1 cellular context compared by ENCODE assay signal in genomic region chr4:146643812-146644401, GRCh38.
TF ChIP-seq lines count a peak whose summit lies in the region.

No MANE protein-coding gene starts in this region.

TF ChIP-seq in H1, 55 proteins besides CTCF, POLR2A, EP300 and RAD21:
- TF ChIP-seq TEAD4 (IDR thresholded peaks at IDR 0.05; ENCODE audit: low read depth, low read length) (no peak), RXRA (IDR thresholded peaks at IDR 0.05; ENCODE audit: insufficient read depth, low read depth, low read length) (no peak), MAX (IDR thresholded peaks at IDR 0.05) (no peak), TBP (IDR thresholded peaks at IDR 0.05; ENCODE audit: low read depth, low read length) (no peak), CHD2 (IDR thresholded peaks at IDR 0.05; ENCODE audit: low read length) (no peak), SIN3A (conservative IDR thresholded peaks at IDR 0.05 in 1 of 2, IDR thresholded peaks at IDR 0.05 in 1 of 2; ENCODE audit: low read depth in 1 of 2, low read length in 2 of 2) (0 out of 4 replicates have a peak, but pooled peaks have one; percentile 25 to 55), POU5F1 (IDR thresholded peaks at IDR 0.05; ENCODE audit: low read depth, low read length) (no peak), HDAC6 (IDR thresholded peaks at IDR 0.05; ENCODE audit: low read depth, low read length) (no peak), TAF7 (optimal IDR thresholded peaks at IDR 0.05; ENCODE audit: borderline replicate concordance, low read depth, low read length) (no peak), KDM4A (IDR thresholded peaks at IDR 0.05; ENCODE audit: low read depth, low read length, severe bottlenecking) (no peak), YY1 (IDR thresholded peaks at IDR 0.05; ENCODE audit: low read depth, low read length) (no peak), RNF2 (IDR thresholded peaks at IDR 0.05; ENCODE audit: borderline replicate concordance, low read depth, low read length, missing control alignments, poor library complexity, severe bottlenecking) (no peak), SP2 (IDR thresholded peaks at IDR 0.05; ENCODE audit: low read length) (no peak), FOSL1 (IDR thresholded peaks at IDR 0.05; ENCODE audit: insufficient read depth, low read depth, low read length) (no peak), SIRT6 (IDR thresholded peaks at IDR 0.05; ENCODE audit: low read length) (no peak), BCL11A (IDR thresholded peaks at IDR 0.05; ENCODE audit: low read depth in 2 of 2, low read length in 2 of 2) (no peak), CREB1 (IDR thresholded peaks at IDR 0.05) (no peak), HDAC2 (IDR thresholded peaks at IDR 0.05; ENCODE audit: borderline replicate concordance in 1 of 2, low read depth in 2 of 2, low read length in 2 of 2) (no peak), JUN (IDR thresholded peaks at IDR 0.05; ENCODE audit: low read depth, low read length) (no peak), SAP30 (IDR thresholded peaks at IDR 0.05; ENCODE audit: insufficient read depth, insufficient replicate concordance, low read length) (no peak), KDM5A (IDR thresholded peaks at IDR 0.05; ENCODE audit: low read length) (no peak), JUND (IDR thresholded peaks at IDR 0.05; ENCODE audit: low read length) (no peak), EZH2 (IDR thresholded peaks at IDR 0.05; ENCODE audit: low read depth, low read length, severe bottlenecking) (peak; percentile 41), GABPA (IDR thresholded peaks at IDR 0.05; ENCODE audit: borderline replicate concordance, insufficient read depth, low read length) (no peak), KDM1A (IDR thresholded peaks at IDR 0.05; ENCODE audit: borderline replicate concordance, low read length) (no peak), CEBPB (IDR thresholded peaks at IDR 0.05; ENCODE audit: low read depth, low read length) (no peak), RFX5 (IDR thresholded peaks at IDR 0.05; ENCODE audit: borderline replicate concordance, low read depth, low read length) (no peak), PHF8 (conservative IDR thresholded peaks at IDR 0.05; ENCODE audit: low read depth, low read length) (no peak), ATF2 (IDR thresholded peaks at IDR 0.05; ENCODE audit: low read length) (no peak), SP1 (IDR thresholded peaks at IDR 0.05; ENCODE audit: low read depth, low read length) (0 out of 2 replicates have a peak, but pooled peaks have one; percentile 12), E2F6 (IDR thresholded peaks at IDR 0.05) (no peak), TCF12 (IDR thresholded peaks at IDR 0.05; ENCODE audit: low read depth, low read length) (0 out of 2 replicates have a peak, but pooled peaks have one; percentile 50), SUZ12 (IDR thresholded peaks at IDR 0.05; ENCODE audit: low read length) (no peak), NANOG (IDR thresholded peaks at IDR 0.05; ENCODE audit: insufficient read depth, low read depth, low read length, poor library complexity, severe bottlenecking) (no peak), GTF2F1 (IDR thresholded peaks at IDR 0.05; ENCODE audit: borderline replicate concordance, low read depth, low read length) (no peak), CHD7 (IDR thresholded peaks at IDR 0.05; ENCODE audit: insufficient replicate concordance, low read length) (no peak)
